ENCODE assay signal across 1 cellular context in the genomic region with DNA sequence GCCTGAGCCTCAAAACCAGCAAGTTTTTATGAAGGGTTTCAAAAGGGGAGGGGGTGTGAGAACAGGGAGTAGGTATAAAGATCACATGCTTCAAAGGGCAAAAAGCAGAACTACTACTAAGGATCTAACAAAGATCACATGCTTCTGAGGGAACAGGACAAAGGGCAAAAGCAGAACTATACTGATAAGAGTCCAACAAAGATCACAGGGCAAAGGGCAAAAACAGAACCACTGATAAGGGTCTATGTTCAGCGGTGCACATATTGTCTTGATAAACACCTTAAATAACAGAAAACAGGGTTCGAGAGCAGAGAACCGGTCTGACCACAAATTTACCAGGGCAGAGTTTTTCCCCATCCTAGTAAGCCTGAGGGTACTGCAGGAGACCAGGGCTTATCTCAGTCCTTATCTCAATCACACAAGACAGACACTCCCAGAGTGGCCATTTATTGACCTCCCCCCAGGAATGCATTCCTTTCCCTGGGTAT.
TF ChIP-seq lines count a peak whose summit lies in the region.
"Not testable (repeated sequence)": the region's sequence is repeated elsewhere in the genome, so short reads cannot be mapped to it uniquely, and the experiment has no call there.

No MANE protein-coding gene starts in this region.

TF ChIP-seq in HepG2, 621 proteins besides CTCF, POLR2A, EP300 and RAD21 (continued from another document and continues in another):
- TF ChIP-seq ELF1 (CRISPR knock-in tag; IDR thresholded peaks at IDR 0.05) (peak; percentile 38; the same call in 1 of the 2 replicates), ATF4 (CRISPR knock-in tag; IDR thresholded peaks at IDR 0.05) (peak in 1 of 2 experiments; percentile 61; a peak in 2 of 4 replicates), USF2 (CRISPR knock-in tag; IDR thresholded peaks at IDR 0.05; ENCODE audit: borderline replicate concordance) (peak; percentile 53; the same call in 1 of the 2 replicates), SIX1 (CRISPR knock-in tag; IDR thresholded peaks at IDR 0.05; ENCODE audit: borderline replicate concordance) (peak; percentile 69; the same call in 1 of the 2 replicates), ZFY (CRISPR knock-in tag; IDR thresholded peaks at IDR 0.05) (0 out of 2 replicates have a peak, but pooled peaks have one; percentile 36), ZNF556 (CRISPR knock-in tag; IDR thresholded peaks at IDR 0.05; ENCODE audit: borderline replicate concordance) (peak; percentile 33; the same call in 1 of the 2 replicates), ZSCAN25 (CRISPR knock-in tag; IDR thresholded peaks at IDR 0.05) (0 out of 2 replicates have a peak, but pooled peaks have one; percentile 13), GFI1 (CRISPR knock-in tag; IDR thresholded peaks at IDR 0.05; ENCODE audit: borderline replicate concordance) (peak; percentile 77), NR2F2 (IDR thresholded peaks at IDR 0.05; ENCODE audit: borderline replicate concordance, low read depth) (peak; percentile 78), FOXA3 (CRISPR knock-in tag; IDR thresholded peaks at IDR 0.05) (peak; percentile 84), ZFP36L2 (CRISPR knock-in tag; IDR thresholded peaks at IDR 0.05) (peak; percentile 26; the same call in 1 of the 2 replicates), ZBTB20 (CRISPR knock-in tag; IDR thresholded peaks at IDR 0.05; ENCODE audit: borderline replicate concordance, low read depth) (peak; percentile 88; the same call in 1 of the 2 replicates), ARID5B (CRISPR knock-in tag; IDR thresholded peaks at IDR 0.05) (peak; percentile 98), YEATS4 (CRISPR knock-in tag; IDR thresholded peaks at IDR 0.05; ENCODE audit: borderline replicate concordance) (0 out of 2 replicates have a peak, but pooled peaks have one; percentile 51), FOXK1 (CRISPR knock-in tag; IDR thresholded peaks at IDR 0.05; ENCODE audit: borderline replicate concordance, low read depth) (peak; percentile 88), ZSCAN31 (CRISPR knock-in tag; IDR thresholded peaks at IDR 0.05; ENCODE audit: low read depth) (0 out of 2 replicates have a peak, but pooled peaks have one; percentile 31), HDAC1 (CRISPR knock-in tag; IDR thresholded peaks at IDR 0.05) (peak; percentile 61; the same call in 1 of the 2 replicates), IKZF5 (CRISPR knock-in tag; IDR thresholded peaks at IDR 0.05) (peak; percentile 79), ZZZ3 (CRISPR knock-in tag; IDR thresholded peaks at IDR 0.05; ENCODE audit: borderline replicate concordance) (0 out of 2 replicates have a peak, but pooled peaks have one; percentile 18), ZNF747 (CRISPR knock-in tag; IDR thresholded peaks at IDR 0.05; ENCODE audit: borderline replicate concordance) (peak; percentile 49; the same call in 1 of the 2 replicates), SP5 (CRISPR knock-in tag; IDR thresholded peaks at IDR 0.05; ENCODE audit: borderline replicate concordance, low read depth) (0 out of 2 replicates have a peak, but pooled peaks have one; percentile 32), GZF1 (CRISPR knock-in tag; IDR thresholded peaks at IDR 0.05) (0 out of 2 replicates have a peak, but pooled peaks have one; percentile 69), ISL2 (CRISPR knock-in tag; IDR thresholded peaks at IDR 0.05) (peak; percentile 91), PPARG (CRISPR knock-in tag; conservative IDR thresholded peaks at IDR 0.05) (peak; percentile 87), SOX13 (IDR thresholded peaks at IDR 0.05) (peak; percentile 75), SOX13 (CRISPR knock-in tag; conservative IDR thresholded peaks at IDR 0.05 in 1 of 2, IDR thresholded peaks at IDR 0.05 in 1 of 2) (peak in 1 of 2 experiments; percentile 98; a peak in 2 of 4 replicates), GATAD2A (CRISPR knock-in tag; IDR thresholded peaks at IDR 0.05) (peak; percentile 97), KDM6A (CRISPR knock-in tag; IDR thresholded peaks at IDR 0.05; ENCODE audit: low read depth) (peak; percentile 74; the same call in 1 of the 2 replicates), ZBTB7B (CRISPR knock-in tag; IDR thresholded peaks at IDR 0.05) (peak; percentile 53; the same call in 1 of the 2 replicates), HDAC2 (CRISPR knock-in tag; IDR thresholded peaks at IDR 0.05) (peak; percentile 72)
- not testable (repeated sequence) for TF ChIP-seq USF2 (IDR thresholded peaks at IDR 0.05; ENCODE audit: low read depth, low read length)
- TF ChIP-seq, protein P1, sequence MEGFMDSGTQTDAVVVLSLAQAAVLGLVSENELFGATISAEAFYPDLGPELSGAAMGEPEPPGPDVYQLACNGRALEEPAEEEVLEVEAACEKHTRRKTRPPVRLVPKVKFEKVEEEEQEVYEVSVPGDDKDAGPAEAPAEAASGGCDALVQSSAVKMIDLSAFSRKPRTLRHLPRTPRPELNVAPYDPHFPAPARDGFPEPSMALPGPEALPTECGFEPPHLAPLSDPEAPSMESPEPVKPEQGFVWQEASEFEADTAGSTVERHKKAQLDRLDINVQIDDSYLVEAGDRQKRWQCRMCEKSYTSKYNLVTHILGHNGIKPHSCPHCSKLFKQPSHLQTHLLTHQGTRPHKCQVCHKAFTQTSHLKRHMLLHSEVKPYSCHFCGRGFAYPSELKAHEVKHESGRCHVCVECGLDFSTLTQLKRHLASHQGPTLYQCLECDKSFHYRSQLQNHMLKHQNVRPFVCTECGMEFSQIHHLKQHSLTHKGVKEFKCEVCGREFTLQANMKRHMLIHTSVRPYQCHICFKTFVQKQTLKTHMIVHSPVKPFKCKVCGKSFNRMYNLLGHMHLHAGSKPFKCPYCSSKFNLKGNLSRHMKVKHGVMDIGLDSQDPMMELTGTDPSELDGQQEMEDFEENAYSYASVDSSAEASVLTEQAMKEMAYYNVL (CRISPR knock-in tag; IDR thresholded peaks at IDR 0.05; ENCODE audit: borderline replicate concordance) = peak; percentile 41; the same call in 1 of the 2 replicates
- TF ChIP-seq, protein P2, sequence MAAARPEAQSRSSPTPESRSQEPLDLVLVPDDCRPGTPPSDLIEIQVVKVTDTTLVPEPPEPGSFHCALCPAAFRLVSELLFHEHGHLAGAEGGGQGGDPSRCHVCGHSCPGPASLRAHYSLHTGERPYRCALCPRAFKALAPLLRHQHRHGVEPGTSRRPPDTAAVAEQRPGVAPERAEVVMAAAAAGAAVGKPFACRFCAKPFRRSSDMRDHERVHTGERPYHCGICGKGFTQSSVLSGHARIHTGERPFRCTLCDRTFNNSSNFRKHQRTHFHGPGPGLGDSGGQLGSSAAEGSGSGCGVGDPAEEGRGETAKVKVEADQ (CRISPR knock-in tag; IDR thresholded peaks at IDR 0.05; ENCODE audit: borderline replicate concordance) = 0 out of 2 replicates have a peak, but pooled peaks have one; percentile 16
- TF ChIP-seq, protein P3, sequence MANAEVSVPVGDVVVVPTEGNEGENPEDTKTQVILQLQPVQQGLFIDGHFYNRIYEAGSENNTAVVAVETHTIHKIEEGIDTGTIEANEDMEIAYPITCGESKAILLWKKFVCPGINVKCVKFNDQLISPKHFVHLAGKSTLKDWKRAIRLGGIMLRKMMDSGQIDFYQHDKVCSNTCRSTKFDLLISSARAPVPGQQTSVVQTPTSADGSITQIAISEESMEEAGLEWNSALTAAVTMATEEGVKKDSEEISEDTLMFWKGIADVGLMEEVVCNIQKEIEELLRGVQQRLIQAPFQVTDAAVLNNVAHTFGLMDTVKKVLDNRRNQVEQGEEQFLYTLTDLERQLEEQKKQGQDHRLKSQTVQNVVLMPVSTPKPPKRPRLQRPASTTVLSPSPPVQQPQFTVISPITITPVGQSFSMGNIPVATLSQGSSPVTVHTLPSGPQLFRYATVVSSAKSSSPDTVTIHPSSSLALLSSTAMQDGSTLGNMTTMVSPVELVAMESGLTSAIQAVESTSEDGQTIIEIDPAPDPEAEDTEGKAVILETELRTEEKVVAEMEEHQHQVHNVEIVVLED (CRISPR knock-in tag; IDR thresholded peaks at IDR 0.05; ENCODE audit: borderline replicate concordance) = 0 out of 2 replicates have a peak, but pooled peaks have one; percentile 49
- TF ChIP-seq, protein P4, sequence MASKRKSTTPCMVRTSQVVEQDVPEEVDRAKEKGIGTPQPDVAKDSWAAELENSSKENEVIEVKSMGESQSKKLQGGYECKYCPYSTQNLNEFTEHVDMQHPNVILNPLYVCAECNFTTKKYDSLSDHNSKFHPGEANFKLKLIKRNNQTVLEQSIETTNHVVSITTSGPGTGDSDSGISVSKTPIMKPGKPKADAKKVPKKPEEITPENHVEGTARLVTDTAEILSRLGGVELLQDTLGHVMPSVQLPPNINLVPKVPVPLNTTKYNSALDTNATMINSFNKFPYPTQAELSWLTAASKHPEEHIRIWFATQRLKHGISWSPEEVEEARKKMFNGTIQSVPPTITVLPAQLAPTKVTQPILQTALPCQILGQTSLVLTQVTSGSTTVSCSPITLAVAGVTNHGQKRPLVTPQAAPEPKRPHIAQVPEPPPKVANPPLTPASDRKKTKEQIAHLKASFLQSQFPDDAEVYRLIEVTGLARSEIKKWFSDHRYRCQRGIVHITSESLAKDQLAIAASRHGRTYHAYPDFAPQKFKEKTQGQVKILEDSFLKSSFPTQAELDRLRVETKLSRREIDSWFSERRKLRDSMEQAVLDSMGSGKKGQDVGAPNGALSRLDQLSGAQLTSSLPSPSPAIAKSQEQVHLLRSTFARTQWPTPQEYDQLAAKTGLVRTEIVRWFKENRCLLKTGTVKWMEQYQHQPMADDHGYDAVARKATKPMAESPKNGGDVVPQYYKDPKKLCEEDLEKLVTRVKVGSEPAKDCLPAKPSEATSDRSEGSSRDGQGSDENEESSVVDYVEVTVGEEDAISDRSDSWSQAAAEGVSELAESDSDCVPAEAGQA (IDR thresholded peaks at IDR 0.05; ENCODE audit: low read depth) = not testable (repeated sequence)
- TF ChIP-seq, protein P4 (CRISPR knock-in tag; IDR thresholded peaks at IDR 0.05; ENCODE audit: borderline replicate concordance) = peak; percentile 66; the same call in 1 of the 2 replicates
